19 cellular contexts compared by ENCODE assay signal in genomic region chr4:93870876-93871458, GRCh38. TPM values are rescaled to one million over a fixed set of nuclear protein-coding genes. Genes with fewer than 3 reads are reported as not detected.
DNase-seq lines count a peak whose midpoint lies in the region; ATAC-seq, FAIRE-seq and TF ChIP-seq lines count a peak whose summit lies in the region.
"Had no signal": no experiment of that assay in that cellular context is flagged by ENCODE, and none has a peak within 500 bp of the region (broad histone marks: within the 10 kb centered on the region; RNA-seq: fewer than 3 reads in every experiment).

No MANE protein-coding gene starts in this region.

- peak overlapping the region in 3 of 4 donors; percentile 11 to 29 (median 28) for H3K27ac ChIP-seq in transverse colon
- H3K27ac ChIP-seq: BLaER1 had no signal

- peak; percentile 55 for ATAC-seq in GM21423 (IDR thresholded peaks at IDR 0.05; ENCODE audit: unreplicated experiment)
- peak; percentile 98 for ATAC-seq in left colon
- no peak for ATAC-seq in GM21825 (IDR thresholded peaks at IDR 0.05; ENCODE audit: unreplicated experiment)
- ATAC-seq: GM23338, T-cell had no signal

- no peaks in the 10 kb centered on the region for H3K9me3 ChIP-seq in transverse colon
- H3K9me3 ChIP-seq: BLaER1 had no signal

- no peak for TF ChIP-seq POLR2A in transverse colon (IDR thresholded peaks at IDR 0.05)

- H3K27me3 ChIP-seq in transverse colon, result no peaks in the 10 kb centered on the region
- H3K27me3 ChIP-seq: BLaER1 had no signal

- H3K36me3 ChIP-seq in transverse colon, result no peaks in the 10 kb centered on the region
- H3K36me3 ChIP-seq: BLaER1 had no signal

- FAIRE-seq in GM19239 (lab: Jason Lieb, UNC), result no peak

- 46 to 49% methylated on average over 6 of the region's 6 CpGs for WGBS in transverse colon (ENCODE audit: low coverage in 1 of 2), 2 donors

- no peak overlapping the region for H3K4me3 ChIP-seq in transverse colon
- H3K4me3 ChIP-seq: BLaER1, GM23338 had no signal

- peak; percentile 66 for DNase-seq in HT-29 (ENCODE audit: low spot score)
- peak; percentile 70 to 87 for DNase-seq in left colon
- peak; percentile 83 for DNase-seq in transverse colon
- DNase-seq in GM19239 (ENCODE audit: insufficient read length, low spot score), result no peak
- DNase-seq in SW 1271 (lab: John Stamatoyannopoulos, UW), result no peak
- DNase-seq: CD8-positive, alpha-beta memory T cell; GF-D8; IMR-90; Kasumi-1; NCI-H1436; NCI-H2081; NCI-H2227 treated with DMSO at 0.1 percent for 48 hours; NCI-H524 treated with DMSO at 0.1 percent for 48 hours; T-cell had no signal

- intact Hi-C loops in left colon (cut with DNase I, micrococcal nuclease), result no loop called here
- intact Hi-C loops in transverse colon (cut with DNase I; ENCODE audit: low total_unique reads), result no loop called here

- TF ChIP-seq CTCF in transverse colon (IDR thresholded peaks at IDR 0.05), result no peak

- peaks cover 0 to 30% (median 11%) of the 10 kb centered on the region in 4 donors for H3K4me1 ChIP-seq in transverse colon
- H3K4me1 ChIP-seq: BLaER1 had no signal

- in situ Hi-C loops in transverse colon (cut with MboI; ENCODE audit: low pct_ligation_motif_present in 1 of 4, low pct_unique_long_range_greater_than_20kb in 1 of 4, low sequenced_read_pairs in 3 of 4), result no loop called here

- peak; percentile 45 for TF ChIP-seq EP300 in transverse colon (IDR thresholded peaks at IDR 0.05; ENCODE audit: low read depth)

RNA-seq across cellular contexts. Expression of gene ATOH1, which starts 42.4 kb away (rescaled TPM):
- total RNA-seq in HT-29 (2014; rRNA removed; shearing (Covaris generic)), result 2.7 and 3.7 TPM in 2 replicates
- total RNA-seq in left colon, result 10 to 100 TPM; 73.2 to 87.8 TPM
- total RNA-seq in transverse colon, result 10 to 100 TPM; 23.5 to 76.7 (median 32.8) TPM
- total RNA-seq: CD8-positive, alpha-beta memory T cell; IMR-90; SK-MEL-5; T-cell had no signal

Comparison
In these comparisons a context has a peak if more than half of its experiments do, and no peak if none do; other contexts are left out.
1. DNase-seq: peak in HT-29 (single experiment), left colon (2 of 2) and transverse colon (single experiment); none in GM19239 (single experiment) and SW 1271 (0 of 2).